Comparison of ENCODE assay signal across 21 cellular contexts in genomic region chr17:70609566-70609965, GRCh38.
DNase-seq lines count a peak whose midpoint lies in the region; ATAC-seq, FAIRE-seq and TF ChIP-seq lines count a peak whose summit lies in the region.
"Had no signal": no experiment of that assay in that cellular context is flagged by ENCODE, and none has a peak within 500 bp of the region (broad histone marks: within the 10 kb centered on the region; RNA-seq: fewer than 3 reads in every experiment).

No MANE protein-coding gene starts in this region.

- 70% methylated on average over 1 of the region's 1 CpG for WGBS in A549 (ENCODE audit: missing lambda C conversion rate)

- no peaks in the 10 kb centered on the region for H3K9me3 ChIP-seq in A549
- H3K9me3 ChIP-seq: BLaER1 had no signal

- TF ChIP-seq EP300 in A549 (IDR thresholded peaks at IDR 0.05): no peak

- no peak overlapping the region for H3K4me3 ChIP-seq in A549
- H3K4me3 ChIP-seq: BLaER1, PC-9 had no signal

- peak; percentile 86 for FAIRE-seq in A549 (lab: Jason Lieb, UNC)
- FAIRE-seq: GM12892 had no signal

- ATAC-seq in A549 (no peak), HG03342 (IDR thresholded peaks at IDR 0.05; ENCODE audit: unreplicated experiment) (no peak), SK-N-SH treated with all-trans-retinoic acid at 6 μM for 48 hours (no peak)

- H3K4me2 ChIP-seq in A549: no peak overlapping the region
- H3K4me2 ChIP-seq: BLaER1, PC-9 had no signal

- CTCF ChIA-PET in A549 (lab: Yijun Ruan, JAX): no interaction called here

- peaks cover 11% of the 10 kb centered on the region; the same call in 1 of the 3 replicates for H3K4me1 ChIP-seq in A549
- H3K4me1 ChIP-seq: BLaER1 had no signal

- no peak for DNase-seq in A549 (ENCODE audit: low read depth in 1 of 2, low spot score in 1 of 2)
- peak in 54 of 61 donors; percentile 3 to 94 (median 70) for DNase-seq in caudate nucleus (lab: John Stamatoyannopoulos, UW)
- peak in 41 of 51 donors; percentile 3 to 93 (median 58) for DNase-seq in hypothalamus (lab: John Stamatoyannopoulos, UW)
- peak in 49 of 56 donors; percentile 7 to 92 (median 72) for DNase-seq in nucleus accumbens (lab: John Stamatoyannopoulos, UW)
- DNase-seq in NCI-H748 (lab: John Stamatoyannopoulos, UW; ENCODE audit: unreplicated experiment): no peak
- DNase-seq in DMS114 treated with DMSO at 0.1 percent for 48 hours (lab: John Stamatoyannopoulos, UW; ENCODE audit: unreplicated experiment): no peak
- DNase-seq: DMS 273 treated with DMSO at 0.1 percent for 48 hours, GOT3, KBM-7, MV-4-11, NCI-H1417 treated with DMSO at 0.1 percent for 48 hours, NCI-H2029, NCI-H2171, NCI-H446, NCI-H69, PC-9 had no signal

- TF ChIP-seq CTCF in A549 (IDR thresholded peaks at IDR 0.05): no peak

- H3K27ac ChIP-seq in A549 (no peak overlapping the region), caudate nucleus (ENCODE audit: low read depth, low read length) (peak overlapping the region; percentile 99)
- H3K27ac ChIP-seq: 22Rv1, BLaER1, PC-9 had no signal

- POLR2A ChIA-PET in A549 (lab: Yijun Ruan, JAX): no interaction called here

- no peak for TF ChIP-seq RAD21 in A549 (conservative IDR thresholded peaks at IDR 0.05 in 1 of 2, IDR thresholded peaks at IDR 0.05 in 1 of 2)

- no peak for TF ChIP-seq POLR2A in A549 (IDR thresholded peaks at IDR 0.05; ENCODE audit: low read length)

TF ChIP-seq in A549, 52 proteins besides CTCF, POLR2A, EP300 and RAD21 (continues in another document):
- no peak for TF ChIP-seq MAZ (IDR thresholded peaks at IDR 0.05; ENCODE audit: borderline replicate concordance, low read depth, low read length)
- TF ChIP-seq EHF (CRISPR knock-in tag; IDR thresholded peaks at IDR 0.05): no peak
- TF ChIP-seq, protein P1, sequence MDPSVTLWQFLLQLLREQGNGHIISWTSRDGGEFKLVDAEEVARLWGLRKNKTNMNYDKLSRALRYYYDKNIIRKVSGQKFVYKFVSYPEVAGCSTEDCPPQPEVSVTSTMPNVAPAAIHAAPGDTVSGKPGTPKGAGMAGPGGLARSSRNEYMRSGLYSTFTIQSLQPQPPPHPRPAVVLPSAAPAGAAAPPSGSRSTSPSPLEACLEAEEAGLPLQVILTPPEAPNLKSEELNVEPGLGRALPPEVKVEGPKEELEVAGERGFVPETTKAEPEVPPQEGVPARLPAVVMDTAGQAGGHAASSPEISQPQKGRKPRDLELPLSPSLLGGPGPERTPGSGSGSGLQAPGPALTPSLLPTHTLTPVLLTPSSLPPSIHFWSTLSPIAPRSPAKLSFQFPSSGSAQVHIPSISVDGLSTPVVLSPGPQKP (IDR thresholded peaks at IDR 0.05; ENCODE audit: low read depth, low read length): no peak
- no peak for TF ChIP-seq USF2 (IDR thresholded peaks at IDR 0.05)
- TF ChIP-seq ZFP36 (IDR thresholded peaks at IDR 0.05; ENCODE audit: borderline replicate concordance, partially characterized antibody): no peak
- no peak for TF ChIP-seq FOXS1 (CRISPR knock-in tag; IDR thresholded peaks at IDR 0.05)
- TF ChIP-seq HES2 (IDR thresholded peaks at IDR 0.05): no peak
- TF ChIP-seq, protein P2, sequence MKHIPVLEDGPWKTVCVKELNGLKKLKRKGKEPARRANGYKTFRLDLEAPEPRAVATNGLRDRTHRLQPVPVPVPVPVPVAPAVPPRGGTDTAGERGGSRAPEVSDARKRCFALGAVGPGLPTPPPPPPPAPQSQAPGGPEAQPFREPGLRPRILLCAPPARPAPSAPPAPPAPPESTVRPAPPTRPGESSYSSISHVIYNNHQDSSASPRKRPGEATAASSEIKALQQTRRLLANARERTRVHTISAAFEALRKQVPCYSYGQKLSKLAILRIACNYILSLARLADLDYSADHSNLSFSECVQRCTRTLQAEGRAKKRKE (CRISPR knock-in tag; IDR thresholded peaks at IDR 0.05; ENCODE audit: low read depth): no peak

TF ChIP-seq in SK-N-SH treated with all-trans-retinoic acid at 6 μM for 48 hours, 23 proteins besides CTCF, POLR2A, EP300 and RAD21 (continues in another document):
- no peak for TF ChIP-seq ESRRG (CRISPR knock-in tag; IDR thresholded peaks at IDR 0.05)
- TF ChIP-seq PATZ1 (CRISPR knock-in tag; IDR thresholded peaks at IDR 0.05; ENCODE audit: borderline replicate concordance): no peak
- TF ChIP-seq PPARA (CRISPR knock-in tag; IDR thresholded peaks at IDR 0.05; ENCODE audit: borderline replicate concordance): no peak
- no peak for TF ChIP-seq SNAI2 (CRISPR knock-in tag; IDR thresholded peaks at IDR 0.05)
- TF ChIP-seq TSHZ2 (CRISPR knock-in tag; IDR thresholded peaks at IDR 0.05): no peak
- no peak for TF ChIP-seq ZNF565 (CRISPR knock-in tag; conservative IDR thresholded peaks at IDR 0.05; ENCODE audit: low read depth)
- TF ChIP-seq ARNTL (CRISPR knock-in tag; IDR thresholded peaks at IDR 0.05; ENCODE audit: borderline replicate concordance, low read depth): no peak
- no peak for TF ChIP-seq OSR1 (CRISPR knock-in tag; IDR thresholded peaks at IDR 0.05)
- TF ChIP-seq, protein P3, sequence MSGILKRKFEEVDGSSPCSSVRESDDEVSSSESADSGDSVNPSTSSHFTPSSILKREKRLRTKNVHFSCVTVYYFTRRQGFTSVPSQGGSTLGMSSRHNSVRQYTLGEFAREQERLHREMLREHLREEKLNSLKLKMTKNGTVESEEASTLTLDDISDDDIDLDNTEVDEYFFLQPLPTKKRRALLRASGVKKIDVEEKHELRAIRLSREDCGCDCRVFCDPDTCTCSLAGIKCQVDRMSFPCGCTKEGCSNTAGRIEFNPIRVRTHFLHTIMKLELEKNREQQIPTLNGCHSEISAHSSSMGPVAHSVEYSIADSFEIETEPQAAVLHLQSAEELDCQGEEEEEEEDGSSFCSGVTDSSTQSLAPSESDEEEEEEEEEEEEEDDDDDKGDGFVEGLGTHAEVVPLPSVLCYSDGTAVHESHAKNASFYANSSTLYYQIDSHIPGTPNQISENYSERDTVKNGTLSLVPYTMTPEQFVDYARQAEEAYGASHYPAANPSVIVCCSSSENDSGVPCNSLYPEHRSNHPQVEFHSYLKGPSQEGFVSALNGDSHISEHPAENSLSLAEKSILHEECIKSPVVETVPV (CRISPR knock-in tag; IDR thresholded peaks at IDR 0.05): no peak
- no peak for TF ChIP-seq ZNF8 (CRISPR knock-in tag; IDR thresholded peaks at IDR 0.05)
- TF ChIP-seq, protein P4, sequence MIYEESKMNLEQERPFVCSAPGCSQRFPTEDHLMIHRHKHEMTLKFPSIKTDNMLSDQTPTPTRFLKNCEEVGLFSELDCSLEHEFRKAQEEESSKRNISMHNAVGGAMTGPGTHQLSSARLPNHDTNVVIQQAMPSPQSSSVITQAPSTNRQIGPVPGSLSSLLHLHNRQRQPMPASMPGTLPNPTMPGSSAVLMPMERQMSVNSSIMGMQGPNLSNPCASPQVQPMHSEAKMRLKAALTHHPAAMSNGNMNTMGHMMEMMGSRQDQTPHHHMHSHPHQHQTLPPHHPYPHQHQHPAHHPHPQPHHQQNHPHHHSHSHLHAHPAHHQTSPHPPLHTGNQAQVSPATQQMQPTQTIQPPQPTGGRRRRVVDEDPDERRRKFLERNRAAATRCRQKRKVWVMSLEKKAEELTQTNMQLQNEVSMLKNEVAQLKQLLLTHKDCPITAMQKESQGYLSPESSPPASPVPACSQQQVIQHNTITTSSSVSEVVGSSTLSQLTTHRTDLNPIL (CRISPR knock-in tag; IDR thresholded peaks at IDR 0.05; ENCODE audit: low read depth): no peak

Comparison
In these comparisons a context has a peak if more than half of its experiments do, and no peak if none do; other contexts are left out.
1. DNase-seq: peak in caudate nucleus (54 of 61), hypothalamus (41 of 51) and nucleus accumbens (49 of 56); none in A549 (0 of 2), NCI-H748 (single experiment) and DMS114 treated with DMSO at 0.1 percent for 48 hours (single experiment).